ENCODE assay signal across 24 cellular contexts in the genomic region with DNA sequence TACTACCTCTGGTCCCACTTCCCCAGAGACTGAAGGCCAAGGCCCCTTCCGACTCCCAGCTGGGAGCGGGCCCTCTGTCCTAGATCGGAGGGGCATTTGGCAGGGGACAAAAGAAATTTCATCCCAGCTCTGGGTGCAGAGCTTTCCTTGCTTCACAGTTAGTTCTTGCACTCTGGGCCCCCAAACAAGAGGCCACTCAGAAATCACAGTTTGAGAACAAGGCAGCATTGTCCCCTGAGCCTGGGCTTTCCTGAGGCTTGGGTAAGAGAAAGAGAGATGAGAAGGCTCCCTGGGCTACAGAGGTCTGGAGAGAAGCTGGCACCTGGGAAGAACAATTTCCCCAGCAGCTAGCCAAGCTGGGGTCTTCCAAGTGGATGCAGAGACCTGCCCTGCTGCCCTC.
DNase-seq lines count a peak whose midpoint lies in the region; ATAC-seq and TF ChIP-seq lines count a peak whose summit lies in the region.
"Had no signal": no experiment of that assay in that cellular context is flagged by ENCODE, and none has a peak within 500 bp of the region (broad histone marks: within the 10 kb centered on the region; RNA-seq: fewer than 3 reads in every experiment).

No MANE protein-coding gene starts in this region.

- H3K9me3 ChIP-seq in WERI-Rb-1 (ENCODE audit: severe bottlenecking), result no peaks in the 10 kb centered on the region
- H3K9me3 ChIP-seq: Caco-2, HAP-1 had no signal

- no peaks in the 10 kb centered on the region for H3K36me3 ChIP-seq in WERI-Rb-1
- H3K36me3 ChIP-seq: HAP-1 had no signal

- H3K27me3 ChIP-seq in WERI-Rb-1 (ENCODE audit: insufficient read depth, low read depth, severe bottlenecking), result no peaks in the 10 kb centered on the region

- H3K4me3 ChIP-seq in WERI-Rb-1 (ENCODE audit: low read depth, low read length), result no peak overlapping the region
- H3K4me3 ChIP-seq: GM23338, HAP-1 had no signal

- DNase-seq in caudate nucleus (lab: John Stamatoyannopoulos, UW), result peak in 45 of 61 donors; percentile 7 to 72 (median 37)
- DNase-seq in inferior parietal cortex (ENCODE audit: extremely low spot score), result peak; percentile 60
- DNase-seq in pons (ENCODE audit: low spot score), result peak; percentile 94
- no peak for DNase-seq in amniotic stem cell (lab: John Stamatoyannopoulos, UW)
- DNase-seq in WERI-Rb-1, result no peak
- DNase-seq: Caco-2; CD4-positive, alpha-beta memory T cell; DMS 273 treated with DMSO at 0.1 percent for 48 hours; DMS79 treated with DMSO at 0.1 percent for 48 hours; KG1; NCI-H1092 treated with DMSO at 0.1 percent for 48 hours; NCI-H146; NCI-H2081; NCI-H2171; NCI-H345; NCI-H524; NCI-H774; NK-92 treated with Interleukin-12 subunit alpha and Interleukin-12 subunit beta, amount 100 ng/mL, for 24 hours; SHP77 treated with DMSO at 0.1 percent for 48 hours had no signal

- TF ChIP-seq CTCF in WERI-Rb-1 (IDR thresholded peaks at IDR 0.05; ENCODE audit: low read depth, low read length), result no peak

- ATAC-seq in GM21515 (IDR thresholded peaks at IDR 0.05; ENCODE audit: unreplicated experiment), result no peak
- ATAC-seq in HG02763 (IDR thresholded peaks at IDR 0.05; ENCODE audit: unreplicated experiment), result no peak
- ATAC-seq: GM23338 had no signal

- peak overlapping the region; percentile 79 for H3K27ac ChIP-seq in caudate nucleus (ENCODE audit: low read depth, low read length)
- H3K27ac ChIP-seq in WERI-Rb-1, result no peak overlapping the region
- H3K27ac ChIP-seq: RWPE1 had no signal

Comparison
In these comparisons a context has a peak if more than half of its experiments do, and no peak if none do; other contexts are left out.
1. DNase-seq: peak in caudate nucleus (45 of 61), inferior parietal cortex (single experiment) and pons (single experiment); none in amniotic stem cell (single experiment) and WERI-Rb-1 (single experiment).